Comparison of ENCODE assay signal across 8 cellular contexts in genomic region chr4:81631958-81632439, GRCh38.
DNase-seq lines count a peak whose midpoint lies in the region; ATAC-seq, FAIRE-seq and TF ChIP-seq lines count a peak whose summit lies in the region.

No MANE protein-coding gene starts in this region.

- FAIRE-seq in GM12878 (lab: Jason Lieb, UNC) = no peak

- H3K27ac ChIP-seq in GM12878 (ENCODE audit: control insufficient read depth, insufficient read depth) (no peak overlapping the region), testis (no peak overlapping the region)

- no peaks in the 10 kb centered on the region for H3K36me3 ChIP-seq in GM12878 (ENCODE audit: control insufficient read depth in 2 of 2, insufficient read depth in 2 of 2, low read length in 1 of 2)
- no peaks in the 10 kb centered on the region for H3K36me3 ChIP-seq in testis (ENCODE audit: low read depth, missing control alignments)

- no peak for TF ChIP-seq CTCF in GM12878 (IDR thresholded peaks at IDR 0.05 in 2 of 3, conservative IDR thresholded peaks at IDR 0.05 in 1 of 3; ENCODE audit: control insufficient read depth in 2 of 3, extremely low read depth in 1 of 3, insufficient read depth in 1 of 3, low read depth in 3 of 3, low read length in 3 of 3)
- TF ChIP-seq CTCF in nephron progenitor cell (IDR thresholded peaks at IDR 0.05) = no peak
- no peak for TF ChIP-seq CTCF in testis (IDR thresholded peaks at IDR 0.05)

- H3K27ac Mint-ChIP-seq in nephron progenitor cell = peak overlapping the region; percentile 44

- RAD21 ChIA-PET in GM12878 (lab: Charles Lee; ENCODE audit: unreplicated experiment) = no interaction called here

- no peak overlapping the region for H3K4me2 ChIP-seq in GM12878 (ENCODE audit: control insufficient read depth, insufficient read depth)

- no peaks in the 10 kb centered on the region for H3K9me3 Mint-ChIP-seq in nephron progenitor cell

- DNase-seq in GM12878 (ENCODE audit: low read depth, low spot score) = no peak
- DNase-seq in nephron progenitor cell = peak; percentile 7
- no peak for DNase-seq in activated CD4-positive, alpha-beta T cell treated with anti-CD3 and anti-CD28 coated beads for 48 hours
- no peak for DNase-seq in HuH-7.5 (ENCODE audit: low spot score)
- DNase-seq in testis = no peak
- no peak for DNase-seq in posterior cingulate gyrus

- no peaks in the 10 kb centered on the region for H3K9me3 ChIP-seq in GM12878 (replicated peaks; ENCODE audit: control insufficient read depth, insufficient read depth, low read length)
- no peaks in the 10 kb centered on the region for H3K9me3 ChIP-seq in testis

- intact Hi-C loops in GM12878 (cut with micrococcal nuclease; ENCODE audit: unreplicated experiment) (no loop called here), testis (cut with DNase I; ENCODE audit: low total_unique reads) (no loop called here), posterior cingulate gyrus (cut with DNase I) (no loop called here)

- H2AFZ ChIP-seq in GM12878 (ENCODE audit: control insufficient read depth, low read depth, low read length) = no peak overlapping the region

- H3K4me3 Mint-ChIP-seq in nephron progenitor cell = no peak overlapping the region

- H3K79me2 ChIP-seq in GM12878 (ENCODE audit: control insufficient read depth, insufficient read depth, low read length) = no peaks in the 10 kb centered on the region

- no peak overlapping the region for H3K9ac ChIP-seq in GM12878 (ENCODE audit: control insufficient read depth, insufficient read depth, low read length)

- ATAC-seq in GM18498 (IDR thresholded peaks at IDR 0.05; ENCODE audit: unreplicated experiment) (peak; percentile 53), HG03139 (IDR thresholded peaks at IDR 0.05; ENCODE audit: unreplicated experiment) (peak; percentile 46), GM12878 (no peak)

- TF ChIP-seq POLR2A in GM12878 (IDR thresholded peaks at IDR 0.05; ENCODE audit: low read depth, low read length) = no peak
- TF ChIP-seq POLR2A in testis (IDR thresholded peaks at IDR 0.05) = no peak

- in situ Hi-C loops in GM12878 (cut with MboI) = no loop called here

- peaks cover 55% of the 10 kb centered on the region for H3K4me1 Mint-ChIP-seq in nephron progenitor cell

- no peaks in the 10 kb centered on the region for H3K4me1 ChIP-seq in GM12878 (ENCODE audit: control insufficient read depth, insufficient read depth, low read length)
- no peaks in the 10 kb centered on the region for H3K4me1 ChIP-seq in testis

- POLR2A ChIA-PET in GM12878 (lab: Charles Lee) = no interaction called here

- TF ChIP-seq EP300 in GM12878 (IDR thresholded peaks at IDR 0.05; ENCODE audit: borderline replicate concordance in 1 of 2, control insufficient read depth in 1 of 2, low read depth in 2 of 2, low read length in 2 of 2) = no peak

- peaks cover 4% of the 10 kb centered on the region for H3K27me3 Mint-ChIP-seq in nephron progenitor cell (ENCODE audit: low read depth, poor library complexity)

- CTCF ChIA-PET in GM12878 (lab: Yijun Ruan, JAX) = no interaction called here

- SMC1A ChIA-PET in GM12878 (lab: Charles Lee; ENCODE audit: uncharacterized antibody, unreplicated experiment) = no interaction called here

- TF ChIP-seq RAD21 in GM12878 (IDR thresholded peaks at IDR 0.05; ENCODE audit: insufficient read depth, low read depth, low read length) = no peak

- WGBS in GM12878 (ENCODE audit: insufficient coverage, insufficient replicate concordance, low lambda C conversion rate, missing lambda C conversion rate) = 65% methylated on average over 4 of the region's 4 CpGs
- 90 to 92% methylated on average over 4 of the region's 4 CpGs for WGBS in testis, 2 donors

- H3K4me3 ChIP-seq in GM12878 (no peak overlapping the region), testis (no peak overlapping the region)

- no peaks in the 10 kb centered on the region for H3K36me3 Mint-ChIP-seq in nephron progenitor cell (ENCODE audit: low read depth)

- no TSS peak for BruUV-seq in GM12878 (replicated peaks; lab: Mats Ljungman, UMichigan)

- H4K20me1 ChIP-seq in GM12878 (ENCODE audit: control insufficient read depth, insufficient read depth) = no peaks in the 10 kb centered on the region

- no peaks in the 10 kb centered on the region for H3K27me3 ChIP-seq in GM12878 (replicated peaks in 1 of 2; ENCODE audit: control insufficient read depth in 2 of 2, insufficient read depth in 2 of 2, low read length in 1 of 2)
- H3K27me3 ChIP-seq in testis = no peaks in the 10 kb centered on the region

TF ChIP-seq in GM12878, 131 proteins besides CTCF, POLR2A, EP300 and RAD21:
- TF ChIP-seq ATF7 (IDR thresholded peaks at IDR 0.05; ENCODE audit: low read depth) (peak; percentile 21; the same call in 1 of the 2 replicates), SIN3A (IDR thresholded peaks at IDR 0.05; ENCODE audit: low read depth, low read length) (no peak), PBX3 (IDR thresholded peaks at IDR 0.05; ENCODE audit: insufficient replicate concordance, low read depth, low read length) (no peak), ATF2 (IDR thresholded peaks at IDR 0.05; ENCODE audit: low read length) (0 out of 2 replicates have a peak, but pooled peaks have one; percentile 25), CHD1 (IDR thresholded peaks at IDR 0.05; ENCODE audit: low read depth, low read length) (no peak), MEF2A (IDR thresholded peaks at IDR 0.05; ENCODE audit: insufficient read depth, low read depth, low read length) (0 out of 2 replicates have a peak, but pooled peaks have one; percentile 32), NFXL1 (IDR thresholded peaks at IDR 0.05; ENCODE audit: borderline replicate concordance) (no peak)
TF ChIP-seq in GM12878: peak in this region for 3.
